7 cellular contexts compared by ENCODE assay signal in the genomic region with DNA sequence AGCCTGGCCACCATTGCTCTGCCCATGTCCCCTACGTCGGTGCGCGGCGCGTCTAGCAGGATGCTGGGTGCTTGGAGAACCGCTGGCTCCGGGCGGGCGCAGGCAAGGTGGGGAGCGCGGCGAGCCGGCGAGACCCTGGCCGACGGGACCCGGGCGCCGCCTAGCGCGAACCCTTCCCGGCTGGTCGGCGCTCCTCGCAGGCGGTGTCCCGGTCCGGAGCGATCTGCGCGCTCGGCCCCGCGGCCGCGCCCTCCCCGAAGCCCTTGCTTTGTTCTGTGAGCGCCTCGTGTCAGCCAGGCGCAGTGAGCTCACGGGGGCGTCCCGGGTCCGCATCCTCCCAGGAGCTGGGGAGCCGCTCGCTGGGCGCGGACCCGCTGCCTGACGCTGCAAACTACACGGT.
DNase-seq lines count a peak whose midpoint lies in the region; ATAC-seq, FAIRE-seq and TF ChIP-seq lines count a peak whose summit lies in the region.
"Not testable (repeated sequence)": the region's sequence is repeated elsewhere in the genome, so short reads cannot be mapped to it uniquely, and the experiment has no call there.

No MANE protein-coding gene starts in this region.

- not testable (repeated sequence) for H3K4me1 ChIP-seq in RWPE2 (ENCODE audit: insufficient read depth, poor library complexity, severe bottlenecking); mucosa of descending colon (ENCODE audit: low read depth)

- not testable (repeated sequence) for H3K27me3 Mint-ChIP-seq in stimulated activated naive CD8-positive, alpha-beta T cell treated with anti-CD3 and anti-CD28 coated beads, Interleukin-15, amount 100 ng/mL, for 72 hours

- DNase-seq in EL: peak; percentile 0
- DNase-seq in RWPE2 (ENCODE audit: low spot score); bronchial epithelial cell (ENCODE audit: low read depth); left colon; mucosa of descending colon; stimulated activated naive CD8-positive, alpha-beta T cell treated with anti-CD3 and anti-CD28 coated beads, Interleukin-15, amount 100 ng/mL, for 72 hours: not testable (repeated sequence)

- H3K27ac Mint-ChIP-seq in stimulated activated naive CD8-positive, alpha-beta T cell treated with anti-CD3 and anti-CD28 coated beads, Interleukin-15, amount 100 ng/mL, for 72 hours: not testable (repeated sequence)

- not testable (repeated sequence) for FAIRE-seq in bronchial epithelial cell (lab: Jason Lieb, UNC)

- ATAC-seq in RWPE2 (ENCODE audit: low read depth): peak; percentile 54; the same call in 2 of the 3 replicates
- ATAC-seq in esophagus mucosa: peak; percentile 57
- ATAC-seq in left colon: peak; percentile 76
- peak; percentile 63 for ATAC-seq in mucosa of descending colon
- ATAC-seq in stimulated activated naive CD8-positive, alpha-beta T cell treated with anti-CD3 and anti-CD28 coated beads, Interleukin-15, amount 100 ng/mL, for 72 hours: peak; percentile 75

- TF ChIP-seq CTCF in RWPE2 (IDR thresholded peaks at IDR 0.05; ENCODE audit: poor library complexity, severe bottlenecking); bronchial epithelial cell (IDR thresholded peaks at IDR 0.05; ENCODE audit: insufficient read depth, low read length, severe bottlenecking); mucosa of descending colon (IDR thresholded peaks at IDR 0.05): not testable (repeated sequence)

- not testable (repeated sequence) for H3K9me3 Mint-ChIP-seq in stimulated activated naive CD8-positive, alpha-beta T cell treated with anti-CD3 and anti-CD28 coated beads, Interleukin-15, amount 100 ng/mL, for 72 hours

- not testable (repeated sequence) for H3K4me3 ChIP-seq in RWPE2 (ENCODE audit: severe bottlenecking); mucosa of descending colon
- peak overlapping the region; percentile 18 for H3K4me3 ChIP-seq in bronchial epithelial cell (ENCODE audit: low read depth, low read length)

- H3K27ac ChIP-seq in RWPE2 (ENCODE audit: poor library complexity, severe bottlenecking): not testable (repeated sequence)

- intact Hi-C loops in left colon (cut with DNase I, micrococcal nuclease); mucosa of descending colon (cut with DNase I, micrococcal nuclease): not testable (repeated sequence)

- H3K4me1 Mint-ChIP-seq in stimulated activated naive CD8-positive, alpha-beta T cell treated with anti-CD3 and anti-CD28 coated beads, Interleukin-15, amount 100 ng/mL, for 72 hours: not testable (repeated sequence)

- not testable (repeated sequence) for H3K4me3 Mint-ChIP-seq in stimulated activated naive CD8-positive, alpha-beta T cell treated with anti-CD3 and anti-CD28 coated beads, Interleukin-15, amount 100 ng/mL, for 72 hours

- not testable (repeated sequence) for H3K9me3 ChIP-seq in RWPE2 (ENCODE audit: severe bottlenecking); mucosa of descending colon

- not testable (repeated sequence) for H3K36me3 ChIP-seq in RWPE2 (ENCODE audit: low read depth); bronchial epithelial cell (ENCODE audit: control insufficient read depth, insufficient read depth, low read length); mucosa of descending colon (ENCODE audit: low read depth)

- H3K27me3 ChIP-seq in RWPE2 (ENCODE audit: insufficient read depth, poor library complexity, severe bottlenecking); bronchial epithelial cell (ENCODE audit: control insufficient read depth, insufficient read depth, low read length): not testable (repeated sequence)
